Comparison of ENCODE assay signal across 17 cellular contexts in the genomic region with DNA sequence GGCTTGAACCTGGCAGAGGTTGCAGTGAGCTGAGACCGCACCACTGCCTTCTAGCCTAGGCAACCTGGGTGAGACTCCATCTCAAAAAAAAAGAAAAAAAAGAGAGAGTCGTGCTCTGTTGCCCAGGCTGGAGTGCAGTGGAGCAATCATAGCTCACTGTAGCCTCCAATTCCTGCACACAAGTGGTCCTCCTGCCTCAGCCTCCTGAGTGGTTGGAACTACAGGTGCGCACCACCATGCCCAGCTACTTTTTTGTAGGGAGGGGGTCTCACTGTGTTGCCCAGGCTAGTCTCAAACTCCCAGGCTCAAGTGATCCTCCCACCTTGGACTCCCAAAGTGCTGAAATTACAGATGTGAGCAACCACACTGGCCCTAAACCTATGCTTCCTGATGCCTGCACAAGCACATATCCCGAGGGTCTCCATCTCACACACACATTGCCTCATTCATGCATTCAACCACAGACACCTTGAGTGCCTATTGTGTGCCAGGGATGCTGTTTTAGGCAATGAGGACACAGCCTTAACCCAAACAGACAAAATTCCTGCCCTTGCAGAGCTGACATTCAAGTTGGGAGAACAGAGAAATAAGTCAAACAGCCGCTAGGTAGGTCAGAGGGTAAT. TPM values are rescaled to one million over a fixed set of nuclear protein-coding genes. Genes with fewer than 3 reads are reported as not detected.
DNase-seq lines count a peak whose midpoint lies in the region; ATAC-seq and TF ChIP-seq lines count a peak whose summit lies in the region.
"Had no signal": no experiment of that assay in that cellular context is flagged by ENCODE, and none has a peak within 500 bp of the region (broad histone marks: within the 10 kb centered on the region; RNA-seq: fewer than 3 reads in every experiment).

No MANE protein-coding gene starts in this region.

- POLR2A ChIA-PET in activated CD8-positive, alpha-beta T cell treated with anti-CD3 and anti-CD28 coated beads for 36 hours (lab: Charles Lee): interaction anchor here (1.1 to 27.0 kb wide), 3 partner anchors 11 to 94 kb away, joined by 4 to 521 read pairs (median 4); a partner anchor contains a TSS

- H3K4me1 Mint-ChIP-seq in activated CD8-positive, alpha-beta memory T cell treated with anti-CD3 and anti-CD28 coated beads, Interleukin-2, amount 10 ng/mL, durations not matched to agents 7 days and 5 days: peaks cover 61% of the 10 kb centered on the region
- peaks cover 46% of the 10 kb centered on the region for H3K4me1 Mint-ChIP-seq in activated CD8-positive, alpha-beta T cell treated with anti-CD3 and anti-CD28 coated beads for 36 hours (ENCODE audit: low read depth)

- no peak for ATAC-seq in activated CD8-positive, alpha-beta memory T cell treated with anti-CD3 and anti-CD28 coated beads, Interleukin-2, amount 10 ng/mL, durations not matched to agents 7 days and 5 days
- no peak for ATAC-seq in activated CD8-positive, alpha-beta T cell treated with anti-CD3 and anti-CD28 coated beads for 36 hours
- no peak for ATAC-seq in HG03571 (IDR thresholded peaks at IDR 0.05; ENCODE audit: unreplicated experiment)
- ATAC-seq: GM23338, heart right ventricle, left cardiac atrium had no signal

- no peak overlapping the region for H2BK15ac ChIP-seq in neuronal stem cell (ENCODE audit: low read length)

- no peaks in the 10 kb centered on the region for H3K9me3 Mint-ChIP-seq in activated CD8-positive, alpha-beta memory T cell treated with anti-CD3 and anti-CD28 coated beads, Interleukin-2, amount 10 ng/mL, durations not matched to agents 7 days and 5 days (ENCODE audit: low read depth)
- no peaks in the 10 kb centered on the region for H3K9me3 Mint-ChIP-seq in activated CD8-positive, alpha-beta T cell treated with anti-CD3 and anti-CD28 coated beads for 36 hours
- H3K9me3 Mint-ChIP-seq: GM23338 had no signal

- H4K91ac ChIP-seq in neuronal stem cell (ENCODE audit: low read depth, low read length, poor library complexity): no peak overlapping the region

- no peak for TF ChIP-seq CTCF in activated CD8-positive, alpha-beta T cell treated with anti-CD3 and anti-CD28 coated beads for 36 hours (IDR thresholded peaks at IDR 0.05)
- TF ChIP-seq CTCF in osteoblast (IDR thresholded peaks at IDR 0.05; ENCODE audit: extremely low read depth, low read depth, low read length): no peak

- CTCF ChIA-PET in activated CD8-positive, alpha-beta memory T cell treated with anti-CD3 and anti-CD28 coated beads, Interleukin-2, amount 10 ng/mL, durations not matched to agents 7 days and 5 days (lab: Charles Lee): interaction anchor here (0.6 to 5.8 kb wide), 8 partner anchors 8 to 150 kb away, joined by 3 to 147 read pairs (median 5); a partner anchor contains a TSS
- CTCF ChIA-PET in activated CD8-positive, alpha-beta T cell treated with anti-CD3 and anti-CD28 coated beads for 36 hours (lab: Charles Lee): interaction anchor here (0.6 to 10.2 kb wide), 5 partner anchors 8 to 150 kb away, joined by 3 to 128 read pairs (median 4); a partner anchor contains a TSS

- H3K27ac Mint-ChIP-seq in activated CD8-positive, alpha-beta memory T cell treated with anti-CD3 and anti-CD28 coated beads, Interleukin-2, amount 10 ng/mL, durations not matched to agents 7 days and 5 days: peak overlapping the region; percentile 100
- H3K27ac Mint-ChIP-seq in activated CD8-positive, alpha-beta T cell treated with anti-CD3 and anti-CD28 coated beads for 36 hours: peak overlapping the region; percentile 89
- H3K27ac Mint-ChIP-seq: GM23338 had no signal

- H3K27me3 ChIP-seq in osteoblast (ENCODE audit: insufficient read depth, low read length): no peaks in the 10 kb centered on the region
- H3K27me3 ChIP-seq in neuronal stem cell (ENCODE audit: control insufficient read depth in 3 of 3, insufficient read depth in 3 of 3, low read depth in 1 of 3, low read length in 3 of 3): peaks cover 0 to 17% (median 0%) of the 10 kb centered on the region in 3 experiments
- H3K27me3 ChIP-seq: esophagus squamous epithelium, heart right ventricle, thyroid gland had no signal

- no peak overlapping the region for H3K4me3 ChIP-seq in osteoblast (ENCODE audit: insufficient read depth, low read length)
- H3K4me3 ChIP-seq in neuronal stem cell (ENCODE audit: low read length in 2 of 2): no peak overlapping the region
- H3K4me3 ChIP-seq: esophagus squamous epithelium, GM23338, heart right ventricle, prostate gland, thyroid gland had no signal

- H3K27me3 Mint-ChIP-seq in activated CD8-positive, alpha-beta memory T cell treated with anti-CD3 and anti-CD28 coated beads, Interleukin-2, amount 10 ng/mL, durations not matched to agents 7 days and 5 days: no peaks in the 10 kb centered on the region
- H3K27me3 Mint-ChIP-seq in activated CD8-positive, alpha-beta T cell treated with anti-CD3 and anti-CD28 coated beads for 36 hours: no peaks in the 10 kb centered on the region

- H3K4me2 ChIP-seq in osteoblast (ENCODE audit: insufficient read depth, low read length) (no peak overlapping the region), neuronal stem cell (ENCODE audit: insufficient read depth, low read length, poor library complexity, severe bottlenecking) (no peak overlapping the region)
- H3K4me2 ChIP-seq: GM23338 had no signal

- H3K27ac ChIP-seq in osteoblast (ENCODE audit: low read depth, low read length) (no peak overlapping the region), neuronal stem cell (replicated peaks; ENCODE audit: low read length) (no peak overlapping the region)
- H3K27ac ChIP-seq: esophagus squamous epithelium, prostate gland, thyroid gland had no signal

- H3K23ac ChIP-seq in neuronal stem cell (ENCODE audit: low read depth, low read length, poor library complexity): no peak overlapping the region

- H3K4me3 Mint-ChIP-seq in activated CD8-positive, alpha-beta memory T cell treated with anti-CD3 and anti-CD28 coated beads, Interleukin-2, amount 10 ng/mL, durations not matched to agents 7 days and 5 days: no peak overlapping the region
- H3K4me3 Mint-ChIP-seq in activated CD8-positive, alpha-beta T cell treated with anti-CD3 and anti-CD28 coated beads for 36 hours: peak overlapping the region; percentile 52
- H3K4me3 Mint-ChIP-seq: GM23338 had no signal

- H3K36me3 Mint-ChIP-seq in activated CD8-positive, alpha-beta memory T cell treated with anti-CD3 and anti-CD28 coated beads, Interleukin-2, amount 10 ng/mL, durations not matched to agents 7 days and 5 days: peaks cover 2% of the 10 kb centered on the region
- peaks cover 14% of the 10 kb centered on the region for H3K36me3 Mint-ChIP-seq in activated CD8-positive, alpha-beta T cell treated with anti-CD3 and anti-CD28 coated beads for 36 hours (ENCODE audit: low read depth)

- H4K20me1 ChIP-seq in osteoblast (ENCODE audit: insufficient read depth, low read length): no peaks in the 10 kb centered on the region

- H3K4ac ChIP-seq in neuronal stem cell (ENCODE audit: low read length): no peak overlapping the region

- H3K36me3 ChIP-seq in osteoblast (ENCODE audit: insufficient read depth, low read length): no peaks in the 10 kb centered on the region
- H3K36me3 ChIP-seq in neuronal stem cell (replicated peaks in 1 of 2; ENCODE audit: control insufficient read depth in 2 of 2, insufficient read depth in 2 of 2, low read length in 2 of 2): no peaks in the 10 kb centered on the region
- H3K36me3 ChIP-seq: esophagus squamous epithelium, heart right ventricle, prostate gland, thyroid gland had no signal

- H2BK12ac ChIP-seq in neuronal stem cell (ENCODE audit: low read length): no peak overlapping the region

- H3K18ac ChIP-seq in neuronal stem cell (ENCODE audit: low read length): no peak overlapping the region

- H2AFZ ChIP-seq in osteoblast (ENCODE audit: low read length) (no peak overlapping the region), neuronal stem cell (ENCODE audit: low read length) (no peak overlapping the region)
- H2AFZ ChIP-seq: GM23338 had no signal

- H3K14ac ChIP-seq in neuronal stem cell (ENCODE audit: low read length): no peak overlapping the region

- H3K9ac ChIP-seq in neuronal stem cell (ENCODE audit: low read depth, low read length, poor library complexity): no peak overlapping the region

- no peak overlapping the region for H4K8ac ChIP-seq in neuronal stem cell (ENCODE audit: low read depth, low read length)

- WGBS in neuronal stem cell (ENCODE audit: extremely low coverage in 2 of 2, insufficient read length in 2 of 2, insufficient replicate concordance in 1 of 2), 2 donors: no CpG with 5 or more reads among the region's 5 CpGs

- H2BK5ac ChIP-seq in neuronal stem cell (ENCODE audit: low read length): no peak overlapping the region

- intact Hi-C loops in activated CD8-positive, alpha-beta T cell treated with anti-CD3 and anti-CD28 coated beads for 36 hours (cut with micrococcal nuclease): no loop called here

- H3K79me1 ChIP-seq in neuronal stem cell (ENCODE audit: low read depth, low read length): peaks cover 1% of the 10 kb centered on the region

- H3K4me1 ChIP-seq in osteoblast (ENCODE audit: insufficient read depth, low read length) (peaks cover 8% of the 10 kb centered on the region), neuronal stem cell (ENCODE audit: control insufficient read depth in 2 of 2, insufficient read depth in 1 of 2, low read depth in 1 of 2, low read length in 2 of 2) (peaks cover 3 to 12% of the 10 kb centered on the region in 2 donors)
- H3K4me1 ChIP-seq: prostate gland had no signal

- H2AK5ac ChIP-seq in neuronal stem cell (ENCODE audit: low read depth, low read length): no peak overlapping the region

- H3K79me2 ChIP-seq in osteoblast (ENCODE audit: insufficient read depth, low read length): no peaks in the 10 kb centered on the region

- no peak for DNase-seq in activated CD8-positive, alpha-beta memory T cell treated with anti-CD3 and anti-CD28 coated beads, Interleukin-2, amount 10 ng/mL, durations not matched to agents 7 days and 5 days
- no peak for DNase-seq in activated CD8-positive, alpha-beta memory T cell treated with anti-CD3 and anti-CD28 coated beads, Interleukin-2, amount 50 U/mL, for 4 hours
- DNase-seq in activated CD8-positive, alpha-beta T cell treated with anti-CD3 and anti-CD28 coated beads for 36 hours: no peak
- peak; percentile 65 for DNase-seq in osteoblast (ENCODE audit: insufficient read length, low spot score, missing footprints)
- DNase-seq in neuronal stem cell (ENCODE audit: low spot score): no peak
- DNase-seq: activated T-cell treated with anti-CD3 and anti-CD28 coated beads for 4 hours, aorta, cortex of kidney, esophagus squamous epithelium, heart right ventricle, KG1, left cardiac atrium, NCI-H1436 treated with DMSO at 0.1 percent for 48 hours, thyroid gland had no signal

- H2BK120ac ChIP-seq in neuronal stem cell (ENCODE audit: low read depth, low read length): no peak overlapping the region

- H3K9me3 ChIP-seq in osteoblast (ENCODE audit: low read depth, low read length): no peaks in the 10 kb centered on the region
- peaks cover 5% of the 10 kb centered on the region in 2 donors for H3K9me3 ChIP-seq in neuronal stem cell (replicated peaks in 1 of 2; ENCODE audit: control insufficient read depth in 2 of 2, insufficient read depth in 1 of 2, low read depth in 1 of 2, low read length in 2 of 2)
- H3K9me3 ChIP-seq: esophagus squamous epithelium, heart right ventricle, prostate gland, thyroid gland had no signal

RNA-seq across cellular contexts. Expression of a gene that starts 2.2 kb away (rescaled TPM):
- 1 to 10 TPM; 2.7 to 3.3 TPM for total RNA-seq in activated CD8-positive, alpha-beta memory T cell treated with anti-CD3 and anti-CD28 coated beads, Interleukin-2, amount 10 ng/mL, durations not matched to agents 7 days and 5 days
- 10 to 100 TPM; 11.8 to 12.0 TPM for total RNA-seq in activated CD8-positive, alpha-beta T cell treated with anti-CD3 and anti-CD28 coated beads for 36 hours
- not detected in 2 replicates for total RNA-seq in osteoblast
- not detected for polyA plus RNA-seq in neuronal stem cell (2013, experiment 1 of 2)
- not detected for polyA plus RNA-seq in neuronal stem cell (2013, experiment 2 of 2)
- total RNA-seq: GM23338 had no signal
- polyA plus RNA-seq: GM23338 had no signal

RNA-seq across cellular contexts. Expression of a gene that starts 5.9 kb away (rescaled TPM):
- total RNA-seq in activated CD8-positive, alpha-beta memory T cell treated with anti-CD3 and anti-CD28 coated beads, Interleukin-2, amount 10 ng/mL, durations not matched to agents 7 days and 5 days: 100 to 1,000 TPM in 1 of 2 experiments, 10 to 100 TPM in 1; 98.5 to 115 TPM
- 100 to 1,000 TPM; 165 to 171 TPM for total RNA-seq in activated CD8-positive, alpha-beta T cell treated with anti-CD3 and anti-CD28 coated beads for 36 hours
- 19.2 and 20.9 TPM in 2 replicates for total RNA-seq in osteoblast
- polyA plus RNA-seq in neuronal stem cell (2013, experiment 1 of 2): 16.9 TPM
- 18.4 TPM for polyA plus RNA-seq in neuronal stem cell (2013, experiment 2 of 2)

RNA-seq across cellular contexts. Expression of a gene that starts 11.2 kb away (rescaled TPM):
- total RNA-seq in activated CD8-positive, alpha-beta memory T cell treated with anti-CD3 and anti-CD28 coated beads, Interleukin-2, amount 10 ng/mL, durations not matched to agents 7 days and 5 days: 10 to 100 TPM; 36.0 to 43.7 TPM
- total RNA-seq in activated CD8-positive, alpha-beta T cell treated with anti-CD3 and anti-CD28 coated beads for 36 hours: 10 to 100 TPM; 59.0 to 62.1 TPM
- total RNA-seq in osteoblast: 2.1 and 2.2 TPM in 2 replicates
- polyA plus RNA-seq in neuronal stem cell (2013, experiment 1 of 2): 4.2 TPM
- 3.9 TPM for polyA plus RNA-seq in neuronal stem cell (2013, experiment 2 of 2)

RNA-seq across cellular contexts. Expression of a gene that starts 14.2 kb away (rescaled TPM):
- total RNA-seq in activated CD8-positive, alpha-beta memory T cell treated with anti-CD3 and anti-CD28 coated beads, Interleukin-2, amount 10 ng/mL, durations not matched to agents 7 days and 5 days: 100 to 1,000 TPM in 1 of 2 experiments, 10 to 100 TPM in 1; 95.3 to 146 TPM
- 10 to 100 TPM; 45.6 to 49.5 TPM for total RNA-seq in activated CD8-positive, alpha-beta T cell treated with anti-CD3 and anti-CD28 coated beads for 36 hours
- 20.6 and 22.4 TPM in 2 replicates for total RNA-seq in osteoblast
- 0.77 TPM for polyA plus RNA-seq in neuronal stem cell (2013, experiment 1 of 2)
- polyA plus RNA-seq in neuronal stem cell (2013, experiment 2 of 2): 0.71 TPM

RNA-seq across cellular contexts. Expression of a gene that starts 19.4 kb away (rescaled TPM):
- total RNA-seq in activated CD8-positive, alpha-beta memory T cell treated with anti-CD3 and anti-CD28 coated beads, Interleukin-2, amount 10 ng/mL, durations not matched to agents 7 days and 5 days: 100 to 1,000 TPM; 216 to 256 TPM
- total RNA-seq in activated CD8-positive, alpha-beta T cell treated with anti-CD3 and anti-CD28 coated beads for 36 hours: 100 to 1,000 TPM; 275 to 286 TPM
- 226 and 252 TPM in 2 replicates for total RNA-seq in osteoblast
- 165 TPM for polyA plus RNA-seq in neuronal stem cell (2013, experiment 1 of 2)
- polyA plus RNA-seq in neuronal stem cell (2013, experiment 2 of 2): 159 TPM

Comparison
In these comparisons a context has a peak if more than half of its experiments do, and no peak if none do; other contexts are left out.
1. RNA of a gene that starts 11.2 kb away (total RNA-seq): 59.0 to 62.1 TPM in activated CD8-positive, alpha-beta T cell treated with anti-CD3 and anti-CD28 coated beads for 36 hours and 36.0 to 43.7 TPM in activated CD8-positive, alpha-beta memory T cell treated with anti-CD3 and anti-CD28 coated beads, Interleukin-2, amount 10 ng/mL, durations not matched to agents 7 days and 5 days; 2.1 to 2.2 TPM in osteoblast; every median in the first group is over 10 times any median in the second.